ENCODE assay signal across 2 cellular contexts in genomic region chr2:188379748-188380147, GRCh38.
TF ChIP-seq lines count a peak whose summit lies in the region.

No MANE protein-coding gene starts in this region.

TF ChIP-seq in GM23338, 12 proteins besides CTCF, POLR2A, EP300 and RAD21:
- TF ChIP-seq JUNB (IDR thresholded peaks at IDR 0.05; ENCODE audit: unreplicated experiment) (no peak), STAT1 (IDR thresholded peaks at IDR 0.05; ENCODE audit: unreplicated experiment) (no peak), CREB1 (CRISPR knock-in tag; IDR thresholded peaks at IDR 0.05; ENCODE audit: low read depth) (no peak), EZH2phosphoT487 (IDR thresholded peaks at IDR 0.05; ENCODE audit: unreplicated experiment) (no peak), POLR2AphosphoS5 (IDR thresholded peaks at IDR 0.05; ENCODE audit: low read depth) (no peak)
- TF ChIP-seq, protein P1, sequence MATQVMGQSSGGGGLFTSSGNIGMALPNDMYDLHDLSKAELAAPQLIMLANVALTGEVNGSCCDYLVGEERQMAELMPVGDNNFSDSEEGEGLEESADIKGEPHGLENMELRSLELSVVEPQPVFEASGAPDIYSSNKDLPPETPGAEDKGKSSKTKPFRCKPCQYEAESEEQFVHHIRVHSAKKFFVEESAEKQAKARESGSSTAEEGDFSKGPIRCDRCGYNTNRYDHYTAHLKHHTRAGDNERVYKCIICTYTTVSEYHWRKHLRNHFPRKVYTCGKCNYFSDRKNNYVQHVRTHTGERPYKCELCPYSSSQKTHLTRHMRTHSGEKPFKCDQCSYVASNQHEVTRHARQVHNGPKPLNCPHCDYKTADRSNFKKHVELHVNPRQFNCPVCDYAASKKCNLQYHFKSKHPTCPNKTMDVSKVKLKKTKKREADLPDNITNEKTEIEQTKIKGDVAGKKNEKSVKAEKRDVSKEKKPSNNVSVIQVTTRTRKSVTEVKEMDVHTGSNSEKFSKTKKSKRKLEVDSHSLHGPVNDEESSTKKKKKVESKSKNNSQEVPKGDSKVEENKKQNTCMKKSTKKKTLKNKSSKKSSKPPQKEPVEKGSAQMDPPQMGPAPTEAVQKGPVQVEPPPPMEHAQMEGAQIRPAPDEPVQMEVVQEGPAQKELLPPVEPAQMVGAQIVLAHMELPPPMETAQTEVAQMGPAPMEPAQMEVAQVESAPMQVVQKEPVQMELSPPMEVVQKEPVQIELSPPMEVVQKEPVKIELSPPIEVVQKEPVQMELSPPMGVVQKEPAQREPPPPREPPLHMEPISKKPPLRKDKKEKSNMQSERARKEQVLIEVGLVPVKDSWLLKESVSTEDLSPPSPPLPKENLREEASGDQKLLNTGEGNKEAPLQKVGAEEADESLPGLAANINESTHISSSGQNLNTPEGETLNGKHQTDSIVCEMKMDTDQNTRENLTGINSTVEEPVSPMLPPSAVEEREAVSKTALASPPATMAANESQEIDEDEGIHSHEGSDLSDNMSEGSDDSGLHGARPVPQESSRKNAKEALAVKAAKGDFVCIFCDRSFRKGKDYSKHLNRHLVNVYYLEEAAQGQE (IDR thresholded peaks at IDR 0.05; ENCODE audit: unreplicated experiment) = no peak
TF ChIP-seq in GM23338: peak in this region for 0.

TF ChIP-seq in H1, 55 proteins besides CTCF, POLR2A, EP300 and RAD21:
- TF ChIP-seq ATF3 (IDR thresholded peaks at IDR 0.05; ENCODE audit: insufficient read depth, low read depth, low read length) = no peak
- no peak for TF ChIP-seq FOSL1 (IDR thresholded peaks at IDR 0.05; ENCODE audit: insufficient read depth, low read depth, low read length)
